Comparison of ENCODE assay signal across 8 cellular contexts in genomic region chr18:54149078-54149697, GRCh38.
A peak's percentile ranks its signal among the peaks of the same experiment; 100 is the strongest.
DNase-seq lines count a peak whose midpoint lies in the region; ATAC-seq, FAIRE-seq and TF ChIP-seq lines count a peak whose summit lies in the region.

No MANE protein-coding gene starts in this region.

- POLR2A ChIA-PET in Panc1 (lab: Charles Lee) = no interaction called here

- no peak overlapping the region for H3K4me3 ChIP-seq in Panc1 (ENCODE audit: low read depth in 2 of 2, low read length in 2 of 2)
- no peak overlapping the region for H3K4me3 ChIP-seq in bronchial epithelial cell (ENCODE audit: low read depth, low read length)
- no peak overlapping the region for H3K4me3 ChIP-seq in pancreas

- H3K4me1 ChIP-seq in Panc1 (ENCODE audit: control insufficient read depth, insufficient read depth, low read length) (peaks cover 5% of the 10 kb centered on the region; the same call in 1 of the 2 replicates), pancreas (no peaks in the 10 kb centered on the region)

- DNase-seq in Panc1 (ENCODE audit: low read depth, low spot score) (peak; percentile 79), bronchial epithelial cell (ENCODE audit: low read depth) (peak; percentile 94), pancreas (peak in 1 of 6 donors; percentile 18), anterior cingulate cortex (lab: John Stamatoyannopoulos, UW) (no peak), D341Med (ENCODE audit: low spot score) (no peak), SKM-1 (lab: John Stamatoyannopoulos, UW; ENCODE audit: unreplicated experiment) (no peak)

- intact Hi-C loops in Panc1 (cut with micrococcal nuclease; ENCODE audit: unreplicated experiment) (no loop called here), pancreas (cut with DNase I) (no loop called here)

- no TSS peak for BruUV-seq in Panc1 (replicated peaks; lab: Mats Ljungman, UMichigan)

- H3K36me3 ChIP-seq in Panc1 (ENCODE audit: control insufficient read depth, insufficient read depth, low read length) (no peaks in the 10 kb centered on the region), bronchial epithelial cell (ENCODE audit: control insufficient read depth, insufficient read depth, low read length) (peaks cover 3% of the 10 kb centered on the region), pancreas (peaks cover 0 to under 1% (median 0%) of the 10 kb centered on the region in 3 donors)

- peak; percentile 58 for ATAC-seq in GM18511 (IDR thresholded peaks at IDR 0.05; ENCODE audit: unreplicated experiment)
- peak; percentile 50 for ATAC-seq in HG02623 (IDR thresholded peaks at IDR 0.05; ENCODE audit: unreplicated experiment)
- peak; percentile 83 for ATAC-seq in Panc1
- peak in 3 of 4 donors; percentile 41 to 87 (median 78) for ATAC-seq in pancreas

- 88 to 91% methylated on average over 3 of the region's 3 CpGs for WGBS in pancreas, 2 donors

- CTCF ChIA-PET in Panc1 (lab: Charles Lee) = no interaction called here

- H3K27me3 ChIP-seq in Panc1 (ENCODE audit: control insufficient read depth, insufficient read depth, low read length) (no peaks in the 10 kb centered on the region), bronchial epithelial cell (ENCODE audit: control insufficient read depth, insufficient read depth, low read length) (no peaks in the 10 kb centered on the region), pancreas (no peaks in the 10 kb centered on the region)

- no peaks in the 10 kb centered on the region for H3K9me3 ChIP-seq in Panc1 (ENCODE audit: control insufficient read depth, insufficient read depth, low read depth, low read length)
- no peaks in the 10 kb centered on the region for H3K9me3 ChIP-seq in pancreas

- H3K27ac ChIP-seq in Panc1 (ENCODE audit: low read length) (no peak overlapping the region), pancreas (peak overlapping the region in 2 of 4 donors; percentile 1 to 50)

- TF ChIP-seq CTCF in Panc1 (IDR thresholded peaks at IDR 0.05) (no peak), bronchial epithelial cell (IDR thresholded peaks at IDR 0.05; ENCODE audit: insufficient read depth, low read length, severe bottlenecking) (no peak), pancreas (IDR thresholded peaks at IDR 0.05) (no peak)

- in situ Hi-C loops in Panc1 (cut with HindIII; ENCODE audit: low pct_unique_long_range_greater_than_20kb, low sequenced_read_pairs) = no loop called here

- FAIRE-seq in bronchial epithelial cell (lab: Jason Lieb, UNC) (peak; percentile 32), pancreas (lab: Jason Lieb, UNC) (no peak)

Comparison
In these comparisons a context has a peak if more than half of its experiments do, and no peak if none do; other contexts are left out.
1. DNase-seq: peak in Panc1 (single experiment) and bronchial epithelial cell (single experiment); none in anterior cingulate cortex (0 of 58), D341Med (single experiment) and SKM-1 (single experiment).
2. Peak in every context shown above with its lines, with median percentiles within 50 percentile points of each other: ATAC-seq.